Comparison of ENCODE assay signal across 11 cellular contexts in genomic region chr16:83994087-83994486, GRCh38. TPM values are rescaled to one million over a fixed set of nuclear protein-coding genes. Genes with fewer than 3 reads are reported as not detected.
DNase-seq lines count a peak whose midpoint lies in the region; ATAC-seq and TF ChIP-seq lines count a peak whose summit lies in the region.
"Had no signal": no experiment of that assay in that cellular context is flagged by ENCODE, and none has a peak within 500 bp of the region (broad histone marks: within the 10 kb centered on the region; RNA-seq: fewer than 3 reads in every experiment).

No MANE protein-coding gene starts in this region.

- no peaks in the 10 kb centered on the region for H3K4me1 ChIP-seq in Panc1 (ENCODE audit: control insufficient read depth, insufficient read depth, low read length)
- peaks cover 20% of the 10 kb centered on the region for H3K4me1 ChIP-seq in skeletal muscle satellite cell (ENCODE audit: control insufficient read depth, insufficient read depth, low read length)
- H3K4me1 ChIP-seq in testis: no peaks in the 10 kb centered on the region

- H3K27ac Mint-ChIP-seq in activated T-cell treated with anti-CD3 and anti-CD28 coated beads, Interleukin-2, amount 50 U/mL, for 72 hours: no peak overlapping the region

- ATAC-seq in activated T-cell treated with anti-CD3 and anti-CD28 coated beads, Interleukin-2, amount 50 U/mL, for 72 hours (replicated peaks in 1 of 2): peak; percentile 43 to 58
- ATAC-seq in Panc1: peak; percentile 33; the same call in 1 of the 2 replicates

- H3K4me3 Mint-ChIP-seq in activated T-cell treated with anti-CD3 and anti-CD28 coated beads, Interleukin-2, amount 50 U/mL, for 72 hours: no peak overlapping the region

- H3K27me3 Mint-ChIP-seq in activated T-cell treated with anti-CD3 and anti-CD28 coated beads, Interleukin-2, amount 50 U/mL, for 72 hours (ENCODE audit: low read depth): peaks cover 40% of the 10 kb centered on the region

- no peaks in the 10 kb centered on the region; the same call in 1 of the 2 replicates for H3K27me3 ChIP-seq in Panc1 (ENCODE audit: control insufficient read depth, insufficient read depth, low read length)
- peaks cover 29% of the 10 kb centered on the region for H3K27me3 ChIP-seq in skeletal muscle satellite cell (ENCODE audit: control insufficient read depth, insufficient read depth, low read length)
- no peaks in the 10 kb centered on the region for H3K27me3 ChIP-seq in testis

- no peak for DNase-seq in activated T-cell treated with anti-CD3 and anti-CD28 coated beads, Interleukin-2, amount 50 U/mL, for 72 hours
- DNase-seq in activated T-cell treated with anti-CD3 and anti-CD28 coated beads for 4 hours: no peak
- DNase-seq in Panc1 (ENCODE audit: low read depth, low spot score): no peak
- DNase-seq in fibroblast of gingiva (ENCODE audit: low read depth): peak; percentile 88
- no peak for DNase-seq in head of caudate nucleus
- no peak for DNase-seq in NCI-H2081 treated with DMSO at 0.1 percent for 48 hours (lab: John Stamatoyannopoulos, UW)
- DNase-seq in testis: no peak
- DNase-seq: activated CD8-positive, alpha-beta memory T cell treated with anti-CD3 and anti-CD28 coated beads for 24 hours had no signal

- H3K4me1 Mint-ChIP-seq in activated T-cell treated with anti-CD3 and anti-CD28 coated beads, Interleukin-2, amount 50 U/mL, for 72 hours (ENCODE audit: low read depth): peaks cover 4% of the 10 kb centered on the region

- BruUV-seq in Panc1 (replicated peaks; lab: Mats Ljungman, UMichigan): no TSS peak

- H3K27ac ChIP-seq in Panc1 (ENCODE audit: low read length): no peak overlapping the region
- H3K27ac ChIP-seq in testis: no peak overlapping the region

- H3K4me3 ChIP-seq in Panc1 (ENCODE audit: low read depth in 2 of 2, low read length in 2 of 2): no peak overlapping the region
- H3K4me3 ChIP-seq in skeletal muscle satellite cell (ENCODE audit: low read length): no peak overlapping the region
- no peak overlapping the region for H3K4me3 ChIP-seq in testis

- H3K4me2 ChIP-seq in skeletal muscle satellite cell (ENCODE audit: low read length): peak overlapping the region; percentile 29

- intact Hi-C loops in Panc1 (cut with micrococcal nuclease; ENCODE audit: unreplicated experiment): no loop called here
- intact Hi-C loops in head of caudate nucleus (cut with DNase I): no loop called here
- intact Hi-C loops in testis (cut with DNase I; ENCODE audit: low total_unique reads): no loop called here

- no peaks in the 10 kb centered on the region for H3K9me3 Mint-ChIP-seq in activated T-cell treated with anti-CD3 and anti-CD28 coated beads, Interleukin-2, amount 50 U/mL, for 72 hours

- in situ Hi-C loops in Panc1 (cut with HindIII; ENCODE audit: low pct_unique_long_range_greater_than_20kb, low sequenced_read_pairs): no loop called here

- no peaks in the 10 kb centered on the region for H3K9me3 ChIP-seq in Panc1 (ENCODE audit: control insufficient read depth, insufficient read depth, low read depth, low read length)
- H3K9me3 ChIP-seq in skeletal muscle satellite cell (replicated peaks; ENCODE audit: low read length): no peaks in the 10 kb centered on the region
- no peaks in the 10 kb centered on the region for H3K9me3 ChIP-seq in testis

- POLR2A ChIA-PET in Panc1 (lab: Charles Lee): no interaction called here

- no peak for TF ChIP-seq POLR2A in testis (IDR thresholded peaks at IDR 0.05)

- H3K36me3 ChIP-seq in Panc1 (ENCODE audit: control insufficient read depth, insufficient read depth, low read length) (no peaks in the 10 kb centered on the region), skeletal muscle satellite cell (ENCODE audit: insufficient read depth, low read length) (no peaks in the 10 kb centered on the region), testis (ENCODE audit: low read depth, missing control alignments) (no peaks in the 10 kb centered on the region)

- no peak overlapping the region for H3K9ac ChIP-seq in skeletal muscle satellite cell (ENCODE audit: low read depth, low read length)

- no peak for TF ChIP-seq CTCF in Panc1 (IDR thresholded peaks at IDR 0.05)
- TF ChIP-seq CTCF in testis (IDR thresholded peaks at IDR 0.05): no peak

- CTCF ChIA-PET in Panc1 (lab: Charles Lee): no interaction called here

- 96 to 98% methylated on average over 8 of the region's 8 CpGs for WGBS in testis, 2 donors

- no peaks in the 10 kb centered on the region for H3K36me3 Mint-ChIP-seq in activated T-cell treated with anti-CD3 and anti-CD28 coated beads, Interleukin-2, amount 50 U/mL, for 72 hours (ENCODE audit: insufficient read depth in 2 of 2)

RNA-seq across cellular contexts. Expression of gene NECAB2, which starts 26.0 kb away (rescaled TPM):
- total RNA-seq in activated T-cell treated with anti-CD3 and anti-CD28 coated beads, Interleukin-2, amount 50 U/mL, for 72 hours: under 1 TPM in 1 of 2 donors, not detected in 1; 0.58 TPM
- 0.33 TPM for total RNA-seq in Panc1 (2021; ENCODE audit: unreplicated experiment)
- 0.17 TPM for polyA plus RNA-seq in Panc1 (2012; ENCODE audit: insufficient read length)
- not detected in 2 replicates for total RNA-seq in skeletal muscle satellite cell (2012; rRNA removed)
- 10 to 100 TPM in 1 of 2 donors, 1 to 10 TPM in 1; 9.5 to 13.9 TPM for total RNA-seq in testis
- 12.9 TPM for polyA plus RNA-seq in testis (ENCODE audit: insufficient read depth, low read depth, low replicate concordance)
- total RNA-seq: dermis microvascular lymphatic vessel endothelial cell, mononuclear cell had no signal

RNA-seq across cellular contexts. Expression of gene OSGIN1, which starts 41.0 kb away (rescaled TPM):
- 1 to 10 TPM in 1 of 2 donors, under 1 TPM in 1; 0.67 to 2.4 TPM for total RNA-seq in activated T-cell treated with anti-CD3 and anti-CD28 coated beads, Interleukin-2, amount 50 U/mL, for 72 hours
- 4.9 TPM for total RNA-seq in Panc1 (2021; ENCODE audit: unreplicated experiment)
- 3.8 TPM for polyA plus RNA-seq in Panc1 (2012; ENCODE audit: insufficient read length)
- 2.2 and 3.5 TPM in 2 replicates for total RNA-seq in skeletal muscle satellite cell (2012; rRNA removed)
- total RNA-seq in testis: 10 to 100 TPM; 12.3 to 13.5 TPM
- polyA plus RNA-seq in testis (ENCODE audit: insufficient read depth, low read depth, low replicate concordance): 18.5 TPM

RNA-seq across cellular contexts. Expression of gene SLC38A8, which starts 48.5 kb away (rescaled TPM):
- total RNA-seq in activated T-cell treated with anti-CD3 and anti-CD28 coated beads, Interleukin-2, amount 50 U/mL, for 72 hours: not detected
- not detected for total RNA-seq in Panc1 (2021; ENCODE audit: unreplicated experiment)
- polyA plus RNA-seq in Panc1 (2012; ENCODE audit: insufficient read length): not detected
- total RNA-seq in skeletal muscle satellite cell (2012; rRNA removed): not detected in 2 replicates
- under 1 TPM; 0.39 to 0.43 TPM for total RNA-seq in testis
- 0.33 TPM for polyA plus RNA-seq in testis (ENCODE audit: insufficient read depth, low read depth, low replicate concordance)
- total RNA-seq: dermis microvascular lymphatic vessel endothelial cell, mononuclear cell had no signal
